ENCODE assay signal across 8 cellular contexts in genomic region chr20:36951198-36951976, GRCh38. TPM values are rescaled to one million over a fixed set of nuclear protein-coding genes. Genes with fewer than 3 reads are reported as not detected.
DNase-seq lines count a peak whose midpoint lies in the region; ATAC-seq and TF ChIP-seq lines count a peak whose summit lies in the region.

Gene SAMHD1, minus strand, starts transcription at chr20:36951708. Its CDS starts 65 bp downstream, at chr20:36951643.

- H3K9ac ChIP-seq in SU-DHL-6 (ENCODE audit: low read length) (peak within 1 kb of the TSS; percentile 91), parathyroid adenoma (no peak within 1 kb of the TSS)

- ATAC-seq in HG02623 (IDR thresholded peaks at IDR 0.05; ENCODE audit: unreplicated experiment): peak; percentile 90
- peak; percentile 94 for ATAC-seq in Right ventricle myocardium superior (ENCODE audit: poor library complexity)

- peak; percentile 73 to 99 for TF ChIP-seq EP300 in tibial nerve (IDR thresholded peaks at IDR 0.05)

- H3K9me3 ChIP-seq in SU-DHL-6 (ENCODE audit: insufficient read depth, low read length) (no peaks in the 10 kb centered on the region), parathyroid adenoma (ENCODE audit: control insufficient read depth, low read length) (no peaks in the 10 kb centered on the region), tibial nerve (no peaks in the 10 kb centered on the region)

- intact Hi-C loops in Right ventricle myocardium superior (cut with DNase I): no loop called here

- H3K79me2 ChIP-seq in SU-DHL-6 (ENCODE audit: insufficient read depth, low read length) (peaks cover 18% of the 10 kb centered on the region), parathyroid adenoma (no peaks in the 10 kb centered on the region)

- H3K36me3 ChIP-seq in SU-DHL-6 (ENCODE audit: low read length): no peaks in the 10 kb centered on the region
- no peaks in the 10 kb centered on the region for H3K36me3 ChIP-seq in parathyroid adenoma (ENCODE audit: control insufficient read depth, insufficient read depth, low read length)
- peaks cover 0 to 12% (median 0%) of the 10 kb centered on the region in 3 donors for H3K36me3 ChIP-seq in tibial nerve

- H3K4me2 ChIP-seq in SU-DHL-6 (ENCODE audit: low read depth, low read length, poor library complexity, severe bottlenecking) (peak within 1 kb of the TSS; percentile 79), parathyroid adenoma (ENCODE audit: low read length) (peak within 1 kb of the TSS; percentile 63)

- H3K4me1 ChIP-seq in parathyroid adenoma (peaks cover 2% of the 10 kb centered on the region), tibial nerve (peaks cover 0 to 65% (median 39%) of the 10 kb centered on the region in 4 donors)

- TF ChIP-seq POLR2A in GM10847 (IDR thresholded peaks at IDR 0.05; ENCODE audit: extremely low read depth, insufficient read length): peak; percentile 78
- peak; percentile 96 to 99 for TF ChIP-seq POLR2A in tibial nerve (IDR thresholded peaks at IDR 0.05)

- TF ChIP-seq CTCF in SU-DHL-6 (IDR thresholded peaks at IDR 0.05; ENCODE audit: insufficient read depth, low read length, poor library complexity, severe bottlenecking) (no peak), parathyroid adenoma (IDR thresholded peaks at IDR 0.05) (no peak), tibial nerve (IDR thresholded peaks at IDR 0.05) (peak in 3 of 5 experiments; percentile 13 to 76 (median 74))

- H2AFZ ChIP-seq in SU-DHL-6 (ENCODE audit: low read depth, low read length, severe bottlenecking) (peak within 1 kb of the TSS; percentile 94), parathyroid adenoma (peak within 1 kb of the TSS; percentile 89)

- H3K4me3 ChIP-seq in SU-DHL-6 (ENCODE audit: insufficient read depth, low read length, poor library complexity, severe bottlenecking) (peak within 1 kb of the TSS; percentile 73), parathyroid adenoma (ENCODE audit: low read depth, low read length) (peak within 1 kb of the TSS; percentile 72), tibial nerve (peak within 1 kb of the TSS; percentile 71 to 98 (median 92))

- no peaks in the 10 kb centered on the region for H3K27me3 ChIP-seq in SU-DHL-6 (ENCODE audit: low read length)
- no peaks in the 10 kb centered on the region for H3K27me3 ChIP-seq in parathyroid adenoma (ENCODE audit: control insufficient read depth, insufficient read depth, low read length)
- H3K27me3 ChIP-seq in tibial nerve: no peaks in the 10 kb centered on the region

- no peaks in the 10 kb centered on the region for H3K9me2 ChIP-seq in SU-DHL-6 (replicated peaks; ENCODE audit: insufficient read depth, low read length)

- peaks cover 9% of the 10 kb centered on the region; the same call in 1 of the 2 replicates for H3F3A ChIP-seq in SU-DHL-6 (ENCODE audit: insufficient read depth)

- DNase-seq in NCI-H128 (lab: John Stamatoyannopoulos, UW; ENCODE audit: unreplicated experiment) (peak; percentile 96), Right ventricle myocardium superior (peak; percentile 99), tibial nerve (ENCODE audit: low spot score in 2 of 2) (peak; percentile 95 to 96)
- peak; percentile 65 for DNase-seq in activated naive CD8-positive, alpha-beta T cell treated with anti-CD3 and anti-CD28 coated beads, Interleukin-2, amount 50 U/mL, for 16 hours (ENCODE audit: low read depth, low spot score)

- H3K27ac ChIP-seq in SU-DHL-6 (ENCODE audit: low read depth, low read length) (peak within 1 kb of the TSS; percentile 36), parathyroid adenoma (peak within 1 kb of the TSS; percentile 62), tibial nerve (peak within 1 kb of the TSS; percentile 90 to 100 (median 98))

- WGBS in tibial nerve, 2 donors: 1% methylated on average over 37 to 40 of the region's 66 CpGs

- no peaks in the 10 kb centered on the region for H4K20me1 ChIP-seq in SU-DHL-6 (ENCODE audit: low read depth, low read length)

RNA-seq across cellular contexts. Expression of gene SAMHD1, which starts in this region (rescaled TPM):
- total RNA-seq in Right ventricle myocardium superior: 44.1 TPM
- total RNA-seq in tibial nerve: 100 to 1,000 TPM; 466 to 595 (median 566) TPM

Comparison
In these comparisons a context has a peak if more than half of its experiments do, and no peak if none do; other contexts are left out.
1. Peak in every context shown above with its lines: DNase-seq, ATAC-seq, H3K4me3 ChIP-seq and H3K27ac ChIP-seq.
2. RNA of gene SAMHD1 (total RNA-seq): 466 to 595 TPM in tibial nerve; 44.1 TPM in Right ventricle myocardium superior (single experiment); every median in the first group is over 10 times any median in the second.
3. H3K27ac ChIP-seq: peak in every context shown above with its lines; median percentile 98 in tibial nerve; 62 in parathyroid adenoma; 36 in SU-DHL-6.
4. CTCF ChIP-seq: peak in tibial nerve (3 of 5); none in SU-DHL-6 (single experiment) and parathyroid adenoma (single experiment).